In the genomic region with DNA sequence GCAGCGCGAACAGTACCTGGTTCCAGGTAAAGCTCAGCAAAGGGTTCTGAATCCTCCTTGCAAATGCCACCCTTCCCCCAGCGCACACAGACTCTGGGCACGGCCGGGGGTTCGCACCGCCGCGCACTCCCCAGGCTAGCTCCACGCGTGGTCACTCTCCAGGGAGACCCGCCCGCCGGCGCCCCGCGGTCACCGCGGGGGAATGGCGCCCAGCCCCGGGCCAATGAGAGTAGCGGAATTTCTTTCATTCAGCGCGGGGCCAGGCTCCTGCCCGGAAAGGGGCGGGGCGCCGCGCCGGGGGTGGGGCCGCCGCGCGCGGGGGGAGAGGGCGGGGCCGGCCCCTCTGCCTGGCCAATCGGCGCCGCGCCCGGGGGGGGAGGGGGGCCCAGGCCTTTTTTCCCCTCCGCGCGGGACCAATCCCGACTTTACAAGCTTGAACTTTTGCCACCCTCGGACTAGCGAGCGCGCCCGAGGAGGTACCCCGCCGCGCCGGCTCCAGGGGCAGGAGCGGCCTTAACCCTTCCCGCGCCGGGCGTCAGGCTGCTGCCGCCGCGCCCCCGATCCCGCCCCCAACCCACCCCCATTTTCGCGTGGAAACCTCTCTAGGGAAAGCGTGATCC, we compare ENCODE assay signal across 8 cellular contexts. TPM values are rescaled to one million over a fixed set of nuclear protein-coding genes. Genes with fewer than 3 reads are reported as not detected.
DNase-seq lines count a peak whose midpoint lies in the region; ATAC-seq and TF ChIP-seq lines count a peak whose summit lies in the region.

No MANE protein-coding gene starts in this region.

- H2AFZ ChIP-seq in parathyroid adenoma = peak overlapping the region; percentile 82

- H3K27me3 ChIP-seq in parathyroid adenoma (ENCODE audit: control insufficient read depth, insufficient read depth, low read length) (no peaks in the 10 kb centered on the region), tibial artery (no peaks in the 10 kb centered on the region)

- no peaks in the 10 kb centered on the region for H3K36me3 ChIP-seq in parathyroid adenoma (ENCODE audit: control insufficient read depth, insufficient read depth, low read length)
- no peaks in the 10 kb centered on the region for H3K36me3 ChIP-seq in tibial artery

- no peaks in the 10 kb centered on the region for H3K36me3 Mint-ChIP-seq in activated naive CD8-positive, alpha-beta T cell

- peaks cover 13% of the 10 kb centered on the region for H3K4me1 Mint-ChIP-seq in activated naive CD8-positive, alpha-beta T cell (ENCODE audit: low read depth)

- no peak overlapping the region for H3K9ac ChIP-seq in parathyroid adenoma

- peak overlapping the region; percentile 86 for H3K4me2 ChIP-seq in parathyroid adenoma (ENCODE audit: low read length)

- peak; percentile 41 for TF ChIP-seq POLR2A in NB4 (IDR thresholded peaks at IDR 0.05; ENCODE audit: extremely low read depth, insufficient read length)

- H3K79me2 ChIP-seq in parathyroid adenoma = no peaks in the 10 kb centered on the region

- peak overlapping the region; percentile 50 for H3K27ac Mint-ChIP-seq in activated naive CD8-positive, alpha-beta T cell

- peak; percentile 83 for ATAC-seq in Right ventricle myocardium superior (ENCODE audit: poor library complexity)

- peaks cover 7% of the 10 kb centered on the region for H3K27me3 Mint-ChIP-seq in activated naive CD8-positive, alpha-beta T cell

- no peaks in the 10 kb centered on the region for H3K4me1 ChIP-seq in parathyroid adenoma
- peaks cover 0 to 25% (median 21%) of the 10 kb centered on the region in 4 donors for H3K4me1 ChIP-seq in tibial artery

- H3K4me3 Mint-ChIP-seq in activated naive CD8-positive, alpha-beta T cell = peak overlapping the region; percentile 85

- H3K27ac ChIP-seq in parathyroid adenoma = peak overlapping the region; percentile 63
- H3K27ac ChIP-seq in tibial artery = peak overlapping the region; percentile 75 to 86

- no peaks in the 10 kb centered on the region for H3K9me3 ChIP-seq in parathyroid adenoma (ENCODE audit: control insufficient read depth, low read length)
- H3K9me3 ChIP-seq in tibial artery = no peaks in the 10 kb centered on the region

- no peak for TF ChIP-seq CTCF in NB4 (IDR thresholded peaks at IDR 0.05; ENCODE audit: low read depth, low read length)
- no peak for TF ChIP-seq CTCF in parathyroid adenoma (IDR thresholded peaks at IDR 0.05)
- no peak for TF ChIP-seq CTCF in tibial artery (IDR thresholded peaks at IDR 0.05)

- H3K4me3 ChIP-seq in NB4 (ENCODE audit: low read depth, low read length) (peak overlapping the region; percentile 71), parathyroid adenoma (ENCODE audit: low read depth, low read length) (peak overlapping the region; percentile 61), tibial artery (peak overlapping the region; percentile 78 to 84)

- intact Hi-C loops in Right ventricle myocardium superior (cut with DNase I) = loop anchor here (2.0 to 5.0 kb wide), 3 partner anchors 61 to 151 kb away; no protein-coding TSS in a partner anchor
- intact Hi-C loops in tibial artery (cut with DNase I; ENCODE audit: low total_unique reads) = loop anchor here (5.0 kb wide), 1 partner anchor 151 kb away; no protein-coding TSS in a partner anchor

- peak; percentile 95 for DNase-seq in EH (ENCODE audit: low read depth)
- DNase-seq in HCEC 1CT = peak; percentile 95
- DNase-seq in NB4 (ENCODE audit: low read depth) = peak; percentile 95
- peak; percentile 90 for DNase-seq in SKM-1 (lab: John Stamatoyannopoulos, UW; ENCODE audit: unreplicated experiment)
- DNase-seq in Right ventricle myocardium superior = peak; percentile 97
- DNase-seq in tibial artery = peak; percentile 96 to 98

- H3K9me3 Mint-ChIP-seq in activated naive CD8-positive, alpha-beta T cell (ENCODE audit: low read depth) = no peaks in the 10 kb centered on the region

RNA-seq across cellular contexts. Expression of gene SMAD6, which starts 1.1 kb away (rescaled TPM):
- total RNA-seq in Right ventricle myocardium superior = 14.1 TPM

Comparison
In these comparisons a context has a peak if more than half of its experiments do, and no peak if none do; other contexts are left out.
1. Peak in every context shown above with its lines: DNase-seq, ATAC-seq, H3K4me3 ChIP-seq and H3K27ac ChIP-seq.